Comparison of ENCODE assay signal across 20 cellular contexts in genomic region chr9:78566521-78566920, GRCh38.
A peak's percentile ranks its signal among the peaks of the same experiment; 100 is the strongest.
DNase-seq lines count a peak whose midpoint lies in the region; ATAC-seq and TF ChIP-seq lines count a peak whose summit lies in the region.
"Had no signal": no experiment of that assay in that cellular context is flagged by ENCODE, and none has a peak within 500 bp of the region (broad histone marks: within the 10 kb centered on the region; RNA-seq: fewer than 3 reads in every experiment).

No MANE protein-coding gene starts in this region.

- no peak overlapping the region; the same call in 1 of the 2 replicates for H3K4me3 Mint-ChIP-seq in HFFc6
- H3K4me3 Mint-ChIP-seq in activated T-helper 2 cell treated with anti-CD3 and anti-CD28 coated beads, Interferon-gamma antibody, Interleukin-2, Interleukin-4, amounts not matched to agents 10 μg/mL and 5 μg/mL and 100 μg/mL, durations not matched to agents 14 hours and 24 hours and 36 hours (ENCODE audit: low read depth) = no peak overlapping the region
- H3K4me3 Mint-ChIP-seq: CD4-positive, alpha-beta memory T cell; GM23338 had no signal

- H3K9ac ChIP-seq in skeletal muscle satellite cell (ENCODE audit: low read depth, low read length) = peak overlapping the region; percentile 51
- H3K9ac ChIP-seq: BLaER1 had no signal

- 74% methylated on average over 2 of the region's 2 CpGs for WGBS in esophagus muscularis mucosa

- TF ChIP-seq CTCF in HFFc6 (IDR thresholded peaks at IDR 0.05) = no peak
- no peak for TF ChIP-seq CTCF in esophagus muscularis mucosa (IDR thresholded peaks at IDR 0.05)

- ATAC-seq in HG03039 (IDR thresholded peaks at IDR 0.05; ENCODE audit: unreplicated experiment) = no peak
- ATAC-seq: GM23338, K562, Right ventricle myocardium inferior had no signal

- peaks cover 1% of the 10 kb centered on the region for H3K27me3 Mint-ChIP-seq in HFFc6 (ENCODE audit: insufficient read depth)
- no peaks in the 10 kb centered on the region for H3K27me3 Mint-ChIP-seq in activated T-helper 2 cell treated with anti-CD3 and anti-CD28 coated beads, Interferon-gamma antibody, Interleukin-2, Interleukin-4, amounts not matched to agents 10 μg/mL and 5 μg/mL and 100 μg/mL, durations not matched to agents 14 hours and 24 hours and 36 hours (ENCODE audit: low read depth)

- H3K4me2 ChIP-seq in skeletal muscle satellite cell (ENCODE audit: low read length) = peak overlapping the region; percentile 32
- H3K4me2 ChIP-seq: BLaER1, GM23338 had no signal

- H3K36me3 ChIP-seq in esophagus muscularis mucosa (no peaks in the 10 kb centered on the region), skeletal muscle satellite cell (ENCODE audit: insufficient read depth, low read length) (no peaks in the 10 kb centered on the region)
- H3K36me3 ChIP-seq: BLaER1, SJSA1 had no signal

- no peak overlapping the region for H3K4me3 ChIP-seq in esophagus muscularis mucosa
- peak overlapping the region; percentile 1 for H3K4me3 ChIP-seq in skeletal muscle satellite cell (ENCODE audit: low read length)
- H3K4me3 ChIP-seq: BLaER1, GM23338, K562, SJSA1 had no signal

- no peaks in the 10 kb centered on the region for H3K36me3 Mint-ChIP-seq in HFFc6 (ENCODE audit: low read depth)
- no peaks in the 10 kb centered on the region for H3K36me3 Mint-ChIP-seq in activated T-helper 2 cell treated with anti-CD3 and anti-CD28 coated beads, Interferon-gamma antibody, Interleukin-2, Interleukin-4, amounts not matched to agents 10 μg/mL and 5 μg/mL and 100 μg/mL, durations not matched to agents 14 hours and 24 hours and 36 hours (ENCODE audit: low read depth)
- H3K36me3 Mint-ChIP-seq: CD4-positive, alpha-beta memory T cell had no signal

- H3K27ac ChIP-seq in esophagus muscularis mucosa (replicated peaks in 1 of 4) = no peak overlapping the region
- H3K27ac ChIP-seq: BLaER1, SJSA1 had no signal

- no peaks in the 10 kb centered on the region for H3K9me3 Mint-ChIP-seq in HFFc6
- H3K9me3 Mint-ChIP-seq in activated T-helper 2 cell treated with anti-CD3 and anti-CD28 coated beads, Interferon-gamma antibody, Interleukin-2, Interleukin-4, amounts not matched to agents 10 μg/mL and 5 μg/mL and 100 μg/mL, durations not matched to agents 14 hours and 24 hours and 36 hours = no peaks in the 10 kb centered on the region
- H3K9me3 Mint-ChIP-seq: GM23338 had no signal

- intact Hi-C loops in esophagus muscularis mucosa (cut with DNase I) = no loop called here
- intact Hi-C loops in activated T-helper 2 cell treated with anti-CD3 and anti-CD28 coated beads, Interferon-gamma antibody, Interleukin-2, Interleukin-4, amounts not matched to agents 10 μg/mL and 5 μg/mL and 100 μg/mL, durations not matched to agents 14 hours and 24 hours and 36 hours (cut with micrococcal nuclease) = no loop called here

- H3K9me3 ChIP-seq in esophagus muscularis mucosa = no peaks in the 10 kb centered on the region
- no peaks in the 10 kb centered on the region for H3K9me3 ChIP-seq in skeletal muscle satellite cell (replicated peaks; ENCODE audit: low read length)
- H3K9me3 ChIP-seq: BLaER1, Caco-2, SJSA1 had no signal

- H3K4me1 Mint-ChIP-seq in HFFc6 (ENCODE audit: low read depth) = peaks cover 28% of the 10 kb centered on the region
- no peaks in the 10 kb centered on the region for H3K4me1 Mint-ChIP-seq in activated T-helper 2 cell treated with anti-CD3 and anti-CD28 coated beads, Interferon-gamma antibody, Interleukin-2, Interleukin-4, amounts not matched to agents 10 μg/mL and 5 μg/mL and 100 μg/mL, durations not matched to agents 14 hours and 24 hours and 36 hours (ENCODE audit: low read depth)
- H3K4me1 Mint-ChIP-seq: CD4-positive, alpha-beta memory T cell had no signal

- H3K27me3 ChIP-seq in esophagus muscularis mucosa (no peaks in the 10 kb centered on the region), skeletal muscle satellite cell (ENCODE audit: control insufficient read depth, insufficient read depth, low read length) (no peaks in the 10 kb centered on the region)
- H3K27me3 ChIP-seq: BLaER1, SJSA1 had no signal

- no peak for TF ChIP-seq POLR2A in esophagus muscularis mucosa (IDR thresholded peaks at IDR 0.05; ENCODE audit: low read depth)

- TF ChIP-seq EP300 in esophagus muscularis mucosa (IDR thresholded peaks at IDR 0.05) = no peak

- H3K27ac Mint-ChIP-seq in HFFc6 = peak overlapping the region; percentile 77
- H3K27ac Mint-ChIP-seq in activated T-helper 2 cell treated with anti-CD3 and anti-CD28 coated beads, Interferon-gamma antibody, Interleukin-2, Interleukin-4, amounts not matched to agents 10 μg/mL and 5 μg/mL and 100 μg/mL, durations not matched to agents 14 hours and 24 hours and 36 hours = no peak overlapping the region
- H3K27ac Mint-ChIP-seq: CD4-positive, alpha-beta memory T cell; GM23338 had no signal

- H3K4me1 ChIP-seq in esophagus muscularis mucosa (no peaks in the 10 kb centered on the region), skeletal muscle satellite cell (ENCODE audit: control insufficient read depth, insufficient read depth, low read length) (peaks cover 28% of the 10 kb centered on the region)
- H3K4me1 ChIP-seq: Caco-2 had no signal

- DNase-seq in HFFc6 (no peak), amniotic epithelial cell (ENCODE audit: low read depth) (peak; percentile 16), esophagus muscularis mucosa (ENCODE audit: extremely low spot score) (peak; percentile 74), H4 (ENCODE audit: low spot score) (no peak)
- no peak for DNase-seq in activated T-helper 2 cell treated with anti-CD3 and anti-CD28 coated beads, Interferon-gamma antibody, Interleukin-2, Interleukin-4, amounts not matched to agents 10 μg/mL and 5 μg/mL and 100 μg/mL, durations not matched to agents 14 hours and 24 hours and 36 hours (ENCODE audit: low spot score)
- DNase-seq: Caco-2; CD4-positive, alpha-beta memory T cell; DMS 273 treated with DMSO at 0.1 percent for 48 hours; NCI-H1092; NCI-H1436; NCI-H2029; NCI-H2171; NCI-H526 had no signal

Comparison
In these comparisons a context has a peak if more than half of its experiments do, and no peak if none do; other contexts are left out.
1. DNase-seq: peak in amniotic epithelial cell (single experiment) and esophagus muscularis mucosa (single experiment); none in HFFc6 (single experiment), activated T-helper 2 cell treated with anti-CD3 and anti-CD28 coated beads, Interferon-gamma antibody, Interleukin-2, Interleukin-4, amounts not matched to agents 10 μg/mL and 5 μg/mL and 100 μg/mL, durations not matched to agents 14 hours and 24 hours and 36 hours (single experiment) and H4 (single experiment).